13 cellular contexts compared by ENCODE assay signal in the genomic region with DNA sequence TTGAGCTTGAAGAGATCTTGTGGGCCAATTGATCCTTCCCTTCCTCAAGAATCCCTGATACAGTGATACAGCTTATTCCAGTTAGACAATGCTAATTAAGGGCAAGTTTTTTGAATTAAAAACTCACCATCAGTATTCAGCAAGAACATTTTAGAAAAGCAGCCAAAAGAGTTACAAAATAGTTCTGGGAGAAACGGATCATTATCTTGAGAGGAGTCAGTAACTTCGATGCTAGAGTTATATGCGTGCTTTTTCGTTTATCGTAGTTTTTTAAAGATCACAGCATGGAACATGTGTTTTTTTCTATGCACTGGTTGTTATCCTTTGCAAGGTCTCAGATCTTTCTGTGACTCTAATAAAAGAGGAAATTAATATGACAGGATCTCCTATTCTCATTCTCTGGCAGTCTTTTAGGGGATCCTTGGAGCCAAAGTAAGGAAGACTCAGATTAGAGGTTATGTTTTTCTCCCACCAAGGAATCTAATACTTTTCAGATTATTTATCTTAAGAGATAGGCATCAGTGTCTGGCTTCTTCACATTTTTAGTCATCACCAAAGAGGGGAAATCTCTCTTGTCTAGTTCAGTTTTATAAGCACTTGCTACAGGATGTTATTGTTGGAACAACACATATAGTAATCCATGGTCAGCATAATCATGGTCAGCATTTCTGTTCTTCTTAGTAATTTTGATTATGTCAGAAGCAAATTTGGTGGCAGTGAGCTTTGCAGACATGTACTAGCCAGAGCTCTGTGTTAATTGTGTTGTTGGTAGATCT.
A peak's percentile ranks its signal among the peaks of the same experiment; 100 is the strongest.
DNase-seq lines count a peak whose midpoint lies in the region; ATAC-seq and TF ChIP-seq lines count a peak whose summit lies in the region.
"Had no signal": no experiment of that assay in that cellular context is flagged by ENCODE, and none has a peak within 500 bp of the region (broad histone marks: within the 10 kb centered on the region; RNA-seq: fewer than 3 reads in every experiment).

No MANE protein-coding gene starts in this region.

- peaks cover 24 to 36% of the 10 kb centered on the region in 2 experiments for H3K79me1 ChIP-seq in IMR-90 (ENCODE audit: low read depth in 1 of 2, low read length in 2 of 2)

- no peak overlapping the region for H2AK9ac ChIP-seq in IMR-90 (replicated peaks; ENCODE audit: low read depth, low read length, poor library complexity)

- in situ Hi-C loops in IMR-90 (cut with MboI; ENCODE audit: low sequenced_read_pairs), result no loop called here

- no CpG with 5 or more reads among the region's 5 CpGs for WGBS in IMR-90 (ENCODE audit: extremely low coverage in 2 of 2, insufficient read length in 1 of 2), 2 experiments

- no peak overlapping the region for H3K18ac ChIP-seq in IMR-90 (ENCODE audit: low read depth, low read length)

- no peak overlapping the region for H4K8ac ChIP-seq in IMR-90 (ENCODE audit: low read depth in 2 of 2, low read length in 2 of 2)

- H3K27ac ChIP-seq in IMR-90 (ENCODE audit: insufficient read depth, low read length) (no peak overlapping the region), thoracic aorta (peak overlapping the region; percentile 52 to 69)
- H3K27ac ChIP-seq: colonic mucosa, RWPE1, VCaP had no signal

- TF ChIP-seq RAD21 in IMR-90 (IDR thresholded peaks at IDR 0.05; ENCODE audit: low read length), result no peak

- H3K4me1 ChIP-seq in IMR-90 (ENCODE audit: control insufficient read depth, insufficient read depth, low read length) (peaks cover 5% of the 10 kb centered on the region; the same call in 1 of the 2 replicates), thoracic aorta (ENCODE audit: control insufficient read depth in 1 of 2, low read depth in 2 of 2) (peaks cover 60 to 72% of the 10 kb centered on the region in 2 donors)

- peak overlapping the region; percentile 2; the same call in 1 of the 2 replicates for H3K4me2 ChIP-seq in IMR-90 (ENCODE audit: low read depth, low read length)

- H3K9ac ChIP-seq in IMR-90 (ENCODE audit: low read depth, low read length), result no peak overlapping the region

- H3K9me3 ChIP-seq in IMR-90 (ENCODE audit: control insufficient read depth, insufficient read depth, low read length) (no peaks in the 10 kb centered on the region), thoracic aorta (no peaks in the 10 kb centered on the region)
- H3K9me3 ChIP-seq: colonic mucosa had no signal

- BruUV-seq in IMR-90 (replicated peaks; lab: Mats Ljungman, UMichigan), result no TSS peak

- no peak overlapping the region for H2AFZ ChIP-seq in IMR-90 (replicated peaks; ENCODE audit: low read length, poor library complexity)

- TF ChIP-seq CTCF in IMR-90 (conservative IDR thresholded peaks at IDR 0.05; ENCODE audit: low read depth, low read length) (no peak), choroid plexus epithelial cell (conservative IDR thresholded peaks at IDR 0.05; ENCODE audit: low read depth, low read length) (no peak), thoracic aorta (IDR thresholded peaks at IDR 0.05) (no peak)

- intact Hi-C loops in IMR-90 (cut with micrococcal nuclease), result no loop called here

- H3K36me3 ChIP-seq in IMR-90 (ENCODE audit: control insufficient read depth, insufficient read depth, low read length) (peaks cover 2% of the 10 kb centered on the region; the same call in 1 of the 2 replicates), thoracic aorta (no peaks in the 10 kb centered on the region)
- H3K36me3 ChIP-seq: colonic mucosa had no signal

- POLR2A ChIA-PET in IMR-90 (lab: Charles Lee; ENCODE audit: unreplicated experiment), result no interaction called here

- no peak overlapping the region for H2BK5ac ChIP-seq in IMR-90 (ENCODE audit: low read depth, low read length, poor library complexity, severe bottlenecking)

- no peak overlapping the region for H2BK120ac ChIP-seq in IMR-90 (ENCODE audit: low read depth, low read length)

- no peak overlapping the region for H3K23ac ChIP-seq in IMR-90 (ENCODE audit: low read depth, low read length)

- no peak for TF ChIP-seq POLR2A in IMR-90 (IDR thresholded peaks at IDR 0.05; ENCODE audit: low read depth, low read length)

- H4K20me1 ChIP-seq in IMR-90 (ENCODE audit: insufficient read depth, low read length), result peaks cover 28% of the 10 kb centered on the region; the same call in 1 of the 2 replicates

- ATAC-seq in IMR-90 (ENCODE audit: low read depth), result peak; percentile 81
- ATAC-seq in thoracic aorta (ENCODE audit: insufficient number of reproducible peaks, low FRiP score, low read depth), result peak; percentile 82

- dilution Hi-C loops in IMR-90 (cut with HindIII; ENCODE audit: low sequenced_read_pairs, unreplicated experiment), result no loop called here

- no peak overlapping the region for H2AK5ac ChIP-seq in IMR-90 (ENCODE audit: low read depth, low read length)

- CTCF ChIA-PET in IMR-90 (lab: Yijun Ruan, JAX), result interaction anchor here (1.4 kb wide), 1 partner anchor 10 kb away, joined by 3 read pairs; no protein-coding TSS in a partner anchor

- H3K56ac ChIP-seq in IMR-90 (ENCODE audit: extremely low read depth, insufficient read depth, low read length), result no peak overlapping the region

- no peak overlapping the region for H3K4me3 ChIP-seq in IMR-90 (ENCODE audit: insufficient read depth, low read depth, low read length)
- H3K4me3 ChIP-seq in choroid plexus epithelial cell (ENCODE audit: low read depth, low read length), result no peak overlapping the region
- no peak overlapping the region for H3K4me3 ChIP-seq in thoracic aorta
- H3K4me3 ChIP-seq: colonic mucosa had no signal

- DNase-seq in IMR-90 (peak; percentile 87), choroid plexus epithelial cell (ENCODE audit: low read depth) (peak; percentile 86), kidney tubule cell (ENCODE audit: low spot score) (peak; percentile 13), thoracic aorta (ENCODE audit: low spot score) (no peak), NCI-H187 (lab: John Stamatoyannopoulos, UW) (no peak), NCI-H2171 treated with DMSO at 0.1 percent for 48 hours (lab: John Stamatoyannopoulos, UW) (no peak), NOMO-1 treated with dmso at 0.1 percent for 144 hours (lab: John Stamatoyannopoulos, UW; ENCODE audit: unreplicated experiment) (no peak)
- DNase-seq: activated T-cell treated with anti-CD3 and anti-CD28 coated beads, Interleukin-2, amount 50 U/mL, for 1 hour; colonic mucosa; DND-41; stimulated activated CD4-positive, alpha-beta T cell treated with anti-CD3 and anti-CD28 coated beads, Interleukin-1b, Interleukin-23, amount 100 ng/mL, for 48 hours had no signal

- no peak overlapping the region for H3K4ac ChIP-seq in IMR-90 (ENCODE audit: low read depth, low read length)

- H3K27me3 ChIP-seq in IMR-90 (ENCODE audit: control insufficient read depth, insufficient read depth, low read length), result no peaks in the 10 kb centered on the region
- H3K27me3 ChIP-seq in thoracic aorta (replicated peaks; ENCODE audit: insufficient read depth), result no peaks in the 10 kb centered on the region
- H3K27me3 ChIP-seq: colonic mucosa had no signal

- H3K14ac ChIP-seq in IMR-90 (replicated peaks; ENCODE audit: low read depth, low read length), result no peak overlapping the region

- H3K9me1 ChIP-seq in IMR-90 (ENCODE audit: insufficient read depth, low read length), result no peaks in the 10 kb centered on the region

- no peak overlapping the region for H2BK15ac ChIP-seq in IMR-90 (ENCODE audit: low read depth, low read length)

- H4K91ac ChIP-seq in IMR-90 (ENCODE audit: insufficient read depth, low read depth, low read length), result no peak overlapping the region

- H4K5ac ChIP-seq in IMR-90 (ENCODE audit: low read depth, low read length), result no peak overlapping the region

- H2BK20ac ChIP-seq in IMR-90 (ENCODE audit: low read depth, low read length), result no peak overlapping the region

TF ChIP-seq in IMR-90, 13 proteins besides CTCF, POLR2A, EP300 and RAD21:
- 0 out of 2 replicates have a peak, but pooled peaks have one; percentile 18 for TF ChIP-seq FOS (IDR thresholded peaks at IDR 0.05; ENCODE audit: low read depth, low read length)
- no peak for TF ChIP-seq NFE2L2 (IDR thresholded peaks at IDR 0.05; ENCODE audit: low read depth, low read length)
- no peak for TF ChIP-seq RFX5 (IDR thresholded peaks at IDR 0.05; ENCODE audit: low read depth, low read length)
- peak; percentile 94 for TF ChIP-seq MAFK (IDR thresholded peaks at IDR 0.05; ENCODE audit: low read depth, low read length)
- TF ChIP-seq, protein P1, sequence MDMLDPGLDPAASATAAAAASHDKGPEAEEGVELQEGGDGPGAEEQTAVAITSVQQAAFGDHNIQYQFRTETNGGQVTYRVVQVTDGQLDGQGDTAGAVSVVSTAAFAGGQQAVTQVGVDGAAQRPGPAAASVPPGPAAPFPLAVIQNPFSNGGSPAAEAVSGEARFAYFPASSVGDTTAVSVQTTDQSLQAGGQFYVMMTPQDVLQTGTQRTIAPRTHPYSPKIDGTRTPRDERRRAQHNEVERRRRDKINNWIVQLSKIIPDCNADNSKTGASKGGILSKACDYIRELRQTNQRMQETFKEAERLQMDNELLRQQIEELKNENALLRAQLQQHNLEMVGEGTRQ (IDR thresholded peaks at IDR 0.05; ENCODE audit: low read depth, low read length), result no peak
- no peak for TF ChIP-seq CHD1 (IDR thresholded peaks at IDR 0.05; ENCODE audit: low read depth, low read length)

Comparison
In these comparisons a context has a peak if more than half of its experiments do, and no peak if none do; other contexts are left out.
1. DNase-seq: peak in IMR-90 (single experiment), choroid plexus epithelial cell (single experiment) and kidney tubule cell (single experiment); none in thoracic aorta (single experiment), NCI-H187 (0 of 2), NCI-H2171 treated with DMSO at 0.1 percent for 48 hours (single experiment) and NOMO-1 treated with dmso at 0.1 percent for 144 hours (single experiment).